18 cellular contexts compared by ENCODE assay signal in genomic region chr10:11880169-11881027, GRCh38. TPM values are rescaled to one million over a fixed set of nuclear protein-coding genes. Genes with fewer than 3 reads are reported as not detected.
DNase-seq lines count a peak whose midpoint lies in the region; ATAC-seq and TF ChIP-seq lines count a peak whose summit lies in the region.
"Had no signal": no experiment of that assay in that cellular context is flagged by ENCODE, and none has a peak within 500 bp of the region (broad histone marks: within the 10 kb centered on the region; RNA-seq: fewer than 3 reads in every experiment).

No MANE protein-coding gene starts in this region.

- DNase-seq in NCI-H226: peak; percentile 25
- DNase-seq in central memory CD8-positive, alpha-beta T cell (ENCODE audit: low spot score in 2 of 2): no peak
- DNase-seq in left kidney (ENCODE audit: low read depth, low spot score): peak; percentile 30
- no peak for DNase-seq in type B pancreatic cell (ENCODE audit: extremely low spot score, unreplicated experiment)
- no peak for DNase-seq in NCI-H1417 (lab: John Stamatoyannopoulos, UW)
- DNase-seq in mesenteric fat pad (ENCODE audit: low spot score): no peak
- DNase-seq: activated CD4-positive, alpha-beta T cell treated with anti-CD3 and anti-CD28 coated beads, Interleukin-2, amount 50 U/mL, for 4 hours; activated gamma-delta T cell; amniotic stem cell; cerebellar nuclear complex; effector memory CD8-positive, alpha-beta T cell; Kasumi-1; NCI-H1092 treated with DMSO at 0.1 percent for 48 hours; NCI-H524; Right ventricle myocardium superior; stimulated activated CD4-positive, alpha-beta T cell treated with anti-CD3 and anti-CD28 coated beads, Interleukin-12 subunit alpha, Interleukin-12 subunit beta, amount 100 ng/mL, for 4 hours; T-cell had no signal

- no peak for ATAC-seq in central memory CD8-positive, alpha-beta T cell (replicated peaks; ENCODE audit: extremely low read depth, poor library complexity, severe bottlenecking)
- no peak for ATAC-seq in GM19328 (IDR thresholded peaks at IDR 0.05; ENCODE audit: unreplicated experiment)
- ATAC-seq: effector memory CD8-positive, alpha-beta T cell; T-cell had no signal

- H3K4me1 Mint-ChIP-seq in central memory CD8-positive, alpha-beta T cell: peaks cover 13% of the 10 kb centered on the region
- peaks cover 15% of the 10 kb centered on the region for H3K4me1 Mint-ChIP-seq in type B pancreatic cell (ENCODE audit: unreplicated experiment)

- H3K9me3 Mint-ChIP-seq in central memory CD8-positive, alpha-beta T cell: no peaks in the 10 kb centered on the region
- H3K9me3 Mint-ChIP-seq in type B pancreatic cell: no peaks in the 10 kb centered on the region
- H3K9me3 Mint-ChIP-seq: effector memory CD8-positive, alpha-beta T cell; T-cell had no signal

- H3K36me3 Mint-ChIP-seq in central memory CD8-positive, alpha-beta T cell (ENCODE audit: insufficient read depth): no peaks in the 10 kb centered on the region
- H3K36me3 Mint-ChIP-seq in type B pancreatic cell: no peaks in the 10 kb centered on the region
- H3K36me3 Mint-ChIP-seq: T-cell had no signal

- no peak for TF ChIP-seq CTCF in type B pancreatic cell (conservative IDR thresholded peaks at IDR 0.05)

- no peaks in the 10 kb centered on the region for H3K27me3 Mint-ChIP-seq in central memory CD8-positive, alpha-beta T cell
- no peaks in the 10 kb centered on the region for H3K27me3 Mint-ChIP-seq in type B pancreatic cell
- H3K27me3 Mint-ChIP-seq: effector memory CD8-positive, alpha-beta T cell; T-cell had no signal

- H3K27ac Mint-ChIP-seq in central memory CD8-positive, alpha-beta T cell (ENCODE audit: low read depth): peak overlapping the region; percentile 29
- peak overlapping the region; percentile 89 for H3K27ac Mint-ChIP-seq in type B pancreatic cell
- H3K27ac Mint-ChIP-seq: effector memory CD8-positive, alpha-beta T cell; T-cell had no signal

- H3K4me3 Mint-ChIP-seq in central memory CD8-positive, alpha-beta T cell: no peak overlapping the region
- peak overlapping the region; percentile 39 for H3K4me3 Mint-ChIP-seq in type B pancreatic cell
- H3K4me3 Mint-ChIP-seq: effector memory CD8-positive, alpha-beta T cell; T-cell had no signal

RNA-seq across cellular contexts. Expression of gene PROSER2, which starts 57.2 kb away (rescaled TPM):
- total RNA-seq in type B pancreatic cell (ENCODE audit: low replicate concordance): 6.7 and 12.6 TPM in 2 replicates
- 9.1 TPM for total RNA-seq in mesenteric fat pad

Comparison
In these comparisons a context has a peak if more than half of its experiments do, and no peak if none do; other contexts are left out.
1. DNase-seq: peak in NCI-H226 (single experiment) and left kidney (single experiment); none in central memory CD8-positive, alpha-beta T cell (0 of 2), type B pancreatic cell (single experiment), NCI-H1417 (0 of 3) and mesenteric fat pad (single experiment).